ENCODE assay signal across 9 cellular contexts in the genomic region with DNA sequence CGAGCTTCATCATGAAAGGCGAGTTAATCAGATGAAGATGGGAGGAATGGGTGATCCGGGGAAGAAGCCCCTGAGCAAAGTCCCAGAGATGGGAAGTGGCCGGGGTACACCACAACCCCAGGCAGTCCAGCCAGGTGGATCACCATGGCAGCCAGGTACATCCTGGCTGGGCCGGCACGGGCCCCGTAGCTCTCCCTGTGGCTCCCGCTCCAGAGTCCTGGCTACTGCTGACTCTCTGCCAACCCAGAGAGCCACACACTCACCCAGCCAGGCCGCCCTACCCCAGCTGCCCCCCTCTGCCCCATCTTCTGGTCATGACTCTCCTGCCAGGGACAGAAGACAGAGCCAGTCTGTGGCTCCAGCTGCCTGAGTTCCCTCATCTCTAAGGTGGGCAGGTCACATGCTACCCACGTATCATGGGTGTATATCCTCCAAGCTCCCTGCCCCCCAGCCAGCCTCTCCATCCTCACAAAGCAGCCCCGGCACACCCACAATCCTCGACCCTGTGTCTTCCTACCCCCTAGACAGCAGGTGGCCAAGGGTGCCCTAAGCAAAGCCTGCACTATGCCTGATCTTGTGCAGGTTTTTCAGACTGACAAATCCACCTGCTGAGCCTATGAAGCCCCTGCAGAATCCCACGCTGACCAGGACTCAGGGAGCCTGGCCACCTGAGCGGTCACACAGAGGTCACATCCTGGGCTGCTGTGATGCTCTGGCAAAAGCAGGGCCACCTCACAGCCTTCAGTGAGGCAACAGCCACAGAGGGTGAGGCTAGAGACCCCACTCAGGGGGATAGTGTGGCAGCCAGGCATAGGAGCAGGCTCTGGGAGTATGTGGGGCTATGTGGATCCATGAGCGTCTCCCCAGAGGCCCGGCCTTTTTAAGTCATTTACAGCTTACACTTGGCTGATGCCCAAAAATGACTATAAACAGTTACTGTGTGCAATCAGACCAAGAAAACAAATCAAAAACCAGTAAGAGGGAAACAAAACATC. TPM values are rescaled to one million over a fixed set of nuclear protein-coding genes. Genes with fewer than 3 reads are reported as not detected.
DNase-seq lines count a peak whose midpoint lies in the region; ATAC-seq and TF ChIP-seq lines count a peak whose summit lies in the region.
"Had no signal": no experiment of that assay in that cellular context is flagged by ENCODE, and none has a peak within 500 bp of the region (broad histone marks: within the 10 kb centered on the region; RNA-seq: fewer than 3 reads in every experiment).

No MANE protein-coding gene starts in this region.

- peaks cover 9% of the 10 kb centered on the region for H3K4me1 Mint-ChIP-seq in activated naive CD4-positive, alpha-beta T cell treated with anti-CD3 and anti-CD28 coated beads, Interleukin-2, amount 50 U/mL, for 24 hours
- peaks cover 29% of the 10 kb centered on the region for H3K4me1 Mint-ChIP-seq in activated naive CD4-positive, alpha-beta T cell treated with anti-CD3 and anti-CD28 coated beads, Interleukin-2, amount 10 ng/mL, durations not matched to agents 7 days and 5 days

- no peaks in the 10 kb centered on the region for H3K36me3 ChIP-seq in urinary bladder (ENCODE audit: insufficient read depth)

- CTCF ChIA-PET in activated naive CD4-positive, alpha-beta T cell treated with anti-CD3 and anti-CD28 coated beads, Interleukin-2, amount 10 ng/mL, durations not matched to agents 7 days and 5 days (lab: Charles Lee) = interaction anchor here (1.0 to 4.1 kb wide), 3 partner anchors 570 to 575 kb away, joined by 3 to 32 read pairs (median 8); no protein-coding TSS in a partner anchor

- H3K4me3 ChIP-seq in cardiac fibroblast (replicated peaks in 1 of 2; ENCODE audit: low read depth in 2 of 2, low read length in 2 of 2) (no peak overlapping the region), urinary bladder (ENCODE audit: low read depth, low read length) (no peak overlapping the region)

- no peak for ATAC-seq in GM19463 (IDR thresholded peaks at IDR 0.05; ENCODE audit: unreplicated experiment)

- TF ChIP-seq CTCF in cardiac fibroblast (IDR thresholded peaks at IDR 0.05; ENCODE audit: low read depth, low read length) = no peak

- no peaks in the 10 kb centered on the region for H3K9me3 Mint-ChIP-seq in activated naive CD4-positive, alpha-beta T cell treated with anti-CD3 and anti-CD28 coated beads, Interleukin-2, amount 50 U/mL, for 24 hours
- no peaks in the 10 kb centered on the region for H3K9me3 Mint-ChIP-seq in activated naive CD4-positive, alpha-beta T cell treated with anti-CD3 and anti-CD28 coated beads, Interleukin-2, amount 10 ng/mL, durations not matched to agents 7 days and 5 days

- H3K36me3 Mint-ChIP-seq in activated naive CD4-positive, alpha-beta T cell treated with anti-CD3 and anti-CD28 coated beads, Interleukin-2, amount 50 U/mL, for 24 hours = no peaks in the 10 kb centered on the region
- peaks cover 1% of the 10 kb centered on the region for H3K36me3 Mint-ChIP-seq in activated naive CD4-positive, alpha-beta T cell treated with anti-CD3 and anti-CD28 coated beads, Interleukin-2, amount 10 ng/mL, durations not matched to agents 7 days and 5 days

- H3K27me3 Mint-ChIP-seq in activated naive CD4-positive, alpha-beta T cell treated with anti-CD3 and anti-CD28 coated beads, Interleukin-2, amount 50 U/mL, for 24 hours = no peaks in the 10 kb centered on the region
- H3K27me3 Mint-ChIP-seq in activated naive CD4-positive, alpha-beta T cell treated with anti-CD3 and anti-CD28 coated beads, Interleukin-2, amount 10 ng/mL, durations not matched to agents 7 days and 5 days = peaks cover 6% of the 10 kb centered on the region

- H3K27ac Mint-ChIP-seq in activated naive CD4-positive, alpha-beta T cell treated with anti-CD3 and anti-CD28 coated beads, Interleukin-2, amount 50 U/mL, for 24 hours = peak overlapping the region; percentile 62
- H3K27ac Mint-ChIP-seq in activated naive CD4-positive, alpha-beta T cell treated with anti-CD3 and anti-CD28 coated beads, Interleukin-2, amount 10 ng/mL, durations not matched to agents 7 days and 5 days = no peak overlapping the region

- WGBS in urinary bladder = 82% methylated on average over 16 of the region's 16 CpGs

- H3K4me1 ChIP-seq in urinary bladder (ENCODE audit: insufficient read depth) = no peaks in the 10 kb centered on the region

- DNase-seq in activated naive CD4-positive, alpha-beta T cell treated with anti-CD3 and anti-CD28 coated beads, Interleukin-2, amount 10 ng/mL, durations not matched to agents 7 days and 5 days = no peak
- DNase-seq in cardiac fibroblast (ENCODE audit: low read depth in 2 of 2) (peak; percentile 20 to 24), mesenteric fat pad (ENCODE audit: low spot score) (peak; percentile 84), HPDE6-E6E7 (ENCODE audit: extremely low spot score) (no peak), NCI-H2227 (lab: John Stamatoyannopoulos, UW; ENCODE audit: unreplicated experiment) (no peak)
- DNase-seq: islet precursor cell had no signal

- no peak overlapping the region for H3K4me3 Mint-ChIP-seq in activated naive CD4-positive, alpha-beta T cell treated with anti-CD3 and anti-CD28 coated beads, Interleukin-2, amount 50 U/mL, for 24 hours
- H3K4me3 Mint-ChIP-seq in activated naive CD4-positive, alpha-beta T cell treated with anti-CD3 and anti-CD28 coated beads, Interleukin-2, amount 10 ng/mL, durations not matched to agents 7 days and 5 days = no peak overlapping the region

- H3K27ac ChIP-seq in urinary bladder (ENCODE audit: low read depth) = peak overlapping the region; percentile 41

RNA-seq across cellular contexts. Expression of gene XXYLT1, which starts 13.2 kb away (rescaled TPM):
- total RNA-seq in mesenteric fat pad (17.0 TPM), urinary bladder (18.5 TPM)
- 12.4 TPM for polyA plus RNA-seq in urinary bladder

Comparison
In these comparisons a context has a peak if more than half of its experiments do, and no peak if none do; other contexts are left out.
1. DNase-seq: peak in cardiac fibroblast (2 of 2) and mesenteric fat pad (single experiment); none in activated naive CD4-positive, alpha-beta T cell treated with anti-CD3 and anti-CD28 coated beads, Interleukin-2, amount 10 ng/mL, durations not matched to agents 7 days and 5 days (single experiment), HPDE6-E6E7 (single experiment) and NCI-H2227 (single experiment).